2 cellular contexts compared by ENCODE assay signal in genomic region chr19:12884202-12884601, GRCh38.
TF ChIP-seq lines count a peak whose summit lies in the region.

No MANE protein-coding gene starts in this region.

TF ChIP-seq in HEK293, 187 proteins besides CTCF, POLR2A, EP300 and RAD21:
- no peak for TF ChIP-seq ZBTB10 (tag by site-specific recombination; IDR thresholded peaks at IDR 0.05)
- TF ChIP-seq SETDB1 (IDR thresholded peaks at IDR 0.05; ENCODE audit: insufficient read length, low read length) = peak; percentile 46

TF ChIP-seq in K562, 482 proteins besides CTCF, POLR2A, EP300 and RAD21 (continues in another document):
- TF ChIP-seq DLX4 (CRISPR knock-in tag; IDR thresholded peaks at IDR 0.05) = no peak
- no peak for TF ChIP-seq MGA (IDR thresholded peaks at IDR 0.05)
- no peak for TF ChIP-seq RCOR1 (IDR thresholded peaks at IDR 0.05; ENCODE audit: borderline replicate concordance in 1 of 2, low read depth in 2 of 2, low read length in 2 of 2)
- TF ChIP-seq DPF2 (IDR thresholded peaks at IDR 0.05) = no peak
- TF ChIP-seq NKRF (IDR thresholded peaks at IDR 0.05; ENCODE audit: borderline replicate concordance) = 0 out of 2 replicates have a peak, but pooled peaks have one; percentile 0
- TF ChIP-seq ZFX (CRISPR knock-in tag; IDR thresholded peaks at IDR 0.05) = peak; percentile 46
- no peak for TF ChIP-seq ZNF3 (CRISPR knock-in tag; IDR thresholded peaks at IDR 0.05)
- TF ChIP-seq CSDE1 (IDR thresholded peaks at IDR 0.05) = no peak
- no peak; the same call in 1 of the 2 replicates for TF ChIP-seq ZSCAN29 (IDR thresholded peaks at IDR 0.05)
- no peak for TF ChIP-seq TCF7 (IDR thresholded peaks at IDR 0.05; ENCODE audit: borderline replicate concordance)
- no peak for TF ChIP-seq ZNF696 (CRISPR knock-in tag; conservative IDR thresholded peaks at IDR 0.05)
- TF ChIP-seq PBX2 (CRISPR knock-in tag; IDR thresholded peaks at IDR 0.05; ENCODE audit: low read depth) = no peak
- no peak for TF ChIP-seq PBX2 (tag; conservative IDR thresholded peaks at IDR 0.05; ENCODE audit: low read depth)
- TF ChIP-seq PCBP1 (IDR thresholded peaks at IDR 0.05; ENCODE audit: low read depth, low read length, poor library complexity, severe bottlenecking) = no peak
- TF ChIP-seq FOXK2 (conservative IDR thresholded peaks at IDR 0.05 in 1 of 2, IDR thresholded peaks at IDR 0.05 in 1 of 2; ENCODE audit: low read depth in 2 of 2) = no peak
- no peak for TF ChIP-seq CHD4 (IDR thresholded peaks at IDR 0.05; ENCODE audit: insufficient read depth, insufficient replicate concordance, low read depth, low read length, poor library complexity, severe bottlenecking)
- no peak for TF ChIP-seq CXXC5 (CRISPR knock-in tag; IDR thresholded peaks at IDR 0.05)
- no peak for TF ChIP-seq CREB5 (CRISPR knock-in tag; IDR thresholded peaks at IDR 0.05)
- TF ChIP-seq CBFA2T3 (IDR thresholded peaks at IDR 0.05) = no peak
- TF ChIP-seq ZNF12 (CRISPR knock-in tag; IDR thresholded peaks at IDR 0.05) = no peak
- no peak for TF ChIP-seq STAT6 (CRISPR knock-in tag; IDR thresholded peaks at IDR 0.05)
- no peak for TF ChIP-seq STAT5B (CRISPR knock-in tag; IDR thresholded peaks at IDR 0.05)
- TF ChIP-seq RNF219 (CRISPR knock-in tag; IDR thresholded peaks at IDR 0.05) = no peak
- TF ChIP-seq HDAC8 (tag; IDR thresholded peaks at IDR 0.05) = no peak
- TF ChIP-seq PRPF4 (IDR thresholded peaks at IDR 0.05; ENCODE audit: insufficient read depth, low read depth, low read length, poor library complexity, severe bottlenecking) = no peak
- TF ChIP-seq ZFP36 (IDR thresholded peaks at IDR 0.05; ENCODE audit: low read depth, low read length, partially characterized antibody) = no peak
- TF ChIP-seq NR2C1 (IDR thresholded peaks at IDR 0.05) = no peak
- TF ChIP-seq NR2C1 (tag; IDR thresholded peaks at IDR 0.05) = no peak
- TF ChIP-seq E2F4 (CRISPR knock-in tag; IDR thresholded peaks at IDR 0.05; ENCODE audit: low read depth) = no peak
- TF ChIP-seq U2AF1 (optimal IDR thresholded peaks at IDR 0.05; ENCODE audit: low read depth, low read length) = no peak
- TF ChIP-seq NCOA6 (IDR thresholded peaks at IDR 0.05) = no peak
- no peak for TF ChIP-seq RUNX1 (IDR thresholded peaks at IDR 0.05; ENCODE audit: low read depth)
